Comparison of ENCODE assay signal across 9 cellular contexts in genomic region chr18:61972389-61973264, GRCh38.
A peak's percentile ranks its signal among the peaks of the same experiment; 100 is the strongest.
DNase-seq lines count a peak whose midpoint lies in the region; ATAC-seq and TF ChIP-seq lines count a peak whose summit lies in the region.
"Had no signal": no experiment of that assay in that cellular context is flagged by ENCODE, and none has a peak within 500 bp of the region (broad histone marks: within the 10 kb centered on the region; RNA-seq: fewer than 3 reads in every experiment).

No MANE protein-coding gene starts in this region.

- H3K9me3 Mint-ChIP-seq in effector memory CD8-positive, alpha-beta T cell, result no peaks in the 10 kb centered on the region

- H3K4me3 ChIP-seq in GM12865 (ENCODE audit: low read depth, low read length), result no peak overlapping the region
- H3K4me3 ChIP-seq: heart right ventricle had no signal

- peak overlapping the region; percentile 70 to 76 for H3K27ac Mint-ChIP-seq in effector memory CD8-positive, alpha-beta T cell

- TF ChIP-seq CTCF in GM12865 (IDR thresholded peaks at IDR 0.05; ENCODE audit: insufficient read depth, low read depth, low read length, missing control alignments), result no peak

- peaks cover 10 to 15% of the 10 kb centered on the region in 2 donors for H3K4me1 Mint-ChIP-seq in effector memory CD8-positive, alpha-beta T cell (ENCODE audit: low read depth in 2 of 2)

- H3K27me3 Mint-ChIP-seq in effector memory CD8-positive, alpha-beta T cell, result no peaks in the 10 kb centered on the region

- peak; percentile 94 for ATAC-seq in GM21529 (IDR thresholded peaks at IDR 0.05; ENCODE audit: unreplicated experiment)
- no peak for ATAC-seq in effector memory CD8-positive, alpha-beta T cell (replicated peaks)

- no peak overlapping the region for H3K4me3 Mint-ChIP-seq in effector memory CD8-positive, alpha-beta T cell

- no peaks in the 10 kb centered on the region for H3K36me3 Mint-ChIP-seq in effector memory CD8-positive, alpha-beta T cell (ENCODE audit: insufficient read depth)

- DNase-seq in GM12865 (ENCODE audit: low read depth) (peak; percentile 49), Kasumi-1 (lab: John Stamatoyannopoulos, UW) (peak; percentile 60 to 68), NCI-H1092 (lab: John Stamatoyannopoulos, UW) (no peak), NCI-H1694 (lab: John Stamatoyannopoulos, UW) (no peak), iPS-NIHi11 (ENCODE audit: low spot score) (no peak), inferior parietal cortex (ENCODE audit: extremely low spot score) (no peak)
- no peak for DNase-seq in effector memory CD8-positive, alpha-beta T cell
- DNase-seq: heart right ventricle had no signal

Comparison
In these comparisons a context has a peak if more than half of its experiments do, and no peak if none do; other contexts are left out.
1. DNase-seq: peak in GM12865 (single experiment) and Kasumi-1 (2 of 2); none in effector memory CD8-positive, alpha-beta T cell (0 of 3), NCI-H1092 (single experiment), NCI-H1694 (single experiment), iPS-NIHi11 (single experiment) and inferior parietal cortex (single experiment).